In the genomic region with DNA sequence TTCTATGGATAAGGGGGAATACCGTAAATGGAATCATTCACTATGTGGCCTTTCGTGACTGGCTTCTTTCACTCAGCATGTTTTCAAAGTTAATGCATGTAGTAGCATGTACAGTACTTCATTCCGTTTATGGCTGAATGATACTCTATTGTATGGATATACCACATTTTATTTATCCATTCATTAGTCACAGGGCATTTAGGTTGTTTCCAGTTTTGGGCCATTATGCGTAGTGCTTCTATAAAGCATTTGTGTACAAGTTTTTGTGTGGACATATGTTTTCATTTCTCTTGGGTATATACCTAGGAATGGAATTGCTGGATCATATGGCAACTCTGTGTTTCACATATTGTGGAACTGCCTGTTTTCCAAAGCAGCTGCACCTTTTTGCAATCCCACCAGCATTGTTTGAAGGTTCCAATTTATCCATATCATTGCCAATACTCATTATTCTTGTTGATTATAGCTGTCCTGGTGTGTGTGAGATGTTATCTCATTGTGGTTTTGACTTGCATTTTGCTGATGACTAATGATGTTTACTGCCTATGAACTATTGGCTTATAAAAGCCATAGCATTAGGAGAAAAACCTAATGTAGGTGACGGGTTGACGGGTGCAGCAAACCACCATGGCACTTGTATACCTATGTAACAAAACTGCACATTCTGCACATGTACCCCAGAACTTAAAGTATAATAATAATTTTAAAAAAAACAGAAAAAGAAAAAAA, we compare ENCODE assay signal across 14 cellular contexts. TPM values are rescaled to one million over a fixed set of nuclear protein-coding genes. Genes with fewer than 3 reads are reported as not detected.
DNase-seq lines count a peak whose midpoint lies in the region; ATAC-seq and TF ChIP-seq lines count a peak whose summit lies in the region.
"Had no signal": no experiment of that assay in that cellular context is flagged by ENCODE, and none has a peak within 500 bp of the region (broad histone marks: within the 10 kb centered on the region; RNA-seq: fewer than 3 reads in every experiment).

No MANE protein-coding gene starts in this region.

- dilution Hi-C loops in mammary epithelial cell (cut with HindIII; ENCODE audit: low sequenced_read_pairs), result no loop called here

- POLR2A ChIA-PET in SK-N-SH (lab: Yijun Ruan, JAX), result no interaction called here

- H3K4me3 ChIP-seq in SK-N-SH (ENCODE audit: low read depth in 2 of 2, low read length in 1 of 2) (no peak overlapping the region), mammary epithelial cell (replicated peaks in 1 of 3; ENCODE audit: insufficient read depth in 1 of 3, low read depth in 2 of 3, low read length in 3 of 3) (no peak overlapping the region), smooth muscle cell (no peak overlapping the region)
- H3K4me3 ChIP-seq: hepatocyte, prostate gland had no signal

- peak; percentile 80 for DNase-seq in activated CD8-positive, alpha-beta memory T cell treated with anti-CD3 and anti-CD28 coated beads, Interleukin-2, amount 10 ng/mL, durations not matched to agents 7 days and 5 days
- no peak for DNase-seq in activated CD8-positive, alpha-beta memory T cell treated with anti-CD3 and anti-CD28 coated beads for 24 hours
- DNase-seq in SK-N-SH (no peak), mammary epithelial cell (peak; percentile 57), smooth muscle cell (lab: John Stamatoyannopoulos, UW; ENCODE audit: unreplicated experiment) (no peak)
- DNase-seq: anterior cingulate cortex; GDM1; stimulated activated CD4-positive, alpha-beta T cell treated with anti-CD3 and anti-CD28 coated beads, Interleukin-4, amount 100 ng/mL, for 4 hours had no signal

- no TSS peak for BruUV-seq in mammary epithelial cell (replicated peaks; lab: Mats Ljungman, UMichigan)

- in situ Hi-C loops in mammary epithelial cell (cut with MboI; ENCODE audit: low sequenced_read_pairs in 2 of 2), result no loop called here

- intact Hi-C loops in mammary epithelial cell (cut with micrococcal nuclease), result no loop called here

- peak overlapping the region; percentile 40 for H3K4me3 Mint-ChIP-seq in activated CD8-positive, alpha-beta memory T cell treated with anti-CD3 and anti-CD28 coated beads, Interleukin-2, amount 10 ng/mL, durations not matched to agents 7 days and 5 days
- H3K4me3 Mint-ChIP-seq: memory B cell had no signal

- no peaks in the 10 kb centered on the region for H3K27me3 Mint-ChIP-seq in activated CD8-positive, alpha-beta memory T cell treated with anti-CD3 and anti-CD28 coated beads, Interleukin-2, amount 10 ng/mL, durations not matched to agents 7 days and 5 days
- H3K27me3 Mint-ChIP-seq: memory B cell had no signal

- CTCF ChIA-PET in activated CD8-positive, alpha-beta memory T cell treated with anti-CD3 and anti-CD28 coated beads, Interleukin-2, amount 10 ng/mL, durations not matched to agents 7 days and 5 days (lab: Charles Lee), result interaction anchor here (0.6 to 2.3 kb wide), 5 partner anchors 9 to 45 kb away, joined by 3 to 8 read pairs (median 6); a partner anchor contains a TSS
- CTCF ChIA-PET in SK-N-SH (lab: Yijun Ruan, JAX), result no interaction called here
- CTCF ChIA-PET in mammary epithelial cell (lab: Charles Lee; ENCODE audit: low non-redundant PET), result no interaction called here

- H3K4me1 ChIP-seq in SK-N-SH (ENCODE audit: control insufficient read depth in 1 of 2, insufficient read depth in 2 of 2, low read depth in 1 of 2, low read length in 1 of 2) (peaks cover 0 to under 1% of the 10 kb centered on the region in 2 experiments; a peak in 2 of 4 replicates), mammary epithelial cell (ENCODE audit: insufficient read depth, low read length) (peaks cover 3% of the 10 kb centered on the region), smooth muscle cell (ENCODE audit: low read depth) (peaks cover 23% of the 10 kb centered on the region)
- H3K4me1 ChIP-seq: prostate gland had no signal

- H3K36me3 ChIP-seq in SK-N-SH (replicated peaks in 1 of 2; ENCODE audit: control insufficient read depth in 1 of 2, insufficient read depth in 2 of 2, low read length in 1 of 2) (peaks cover 0 to 3% of the 10 kb centered on the region in 2 experiments), mammary epithelial cell (ENCODE audit: insufficient read depth, low read length) (peaks cover 3% of the 10 kb centered on the region), smooth muscle cell (ENCODE audit: low read depth) (no peaks in the 10 kb centered on the region)
- H3K36me3 ChIP-seq: prostate gland had no signal

- H3K27ac ChIP-seq in SK-N-SH (ENCODE audit: low read depth in 2 of 2, low read length in 1 of 2) (no peak overlapping the region), mammary epithelial cell (ENCODE audit: insufficient read depth, low read depth, low read length) (no peak overlapping the region), smooth muscle cell (ENCODE audit: low read depth) (peak overlapping the region; percentile 54)
- H3K27ac ChIP-seq: hepatocyte, prostate gland had no signal

- H3K9ac ChIP-seq in SK-N-SH, result no peak overlapping the region
- no peak overlapping the region for H3K9ac ChIP-seq in mammary epithelial cell (ENCODE audit: insufficient read depth, low read length)
- H3K9ac ChIP-seq in smooth muscle cell (ENCODE audit: low read depth), result no peak overlapping the region

- H3F3A ChIP-seq in SK-N-SH (replicated peaks; ENCODE audit: insufficient read depth) (no peaks in the 10 kb centered on the region), smooth muscle cell (ENCODE audit: low read depth) (peaks cover 20% of the 10 kb centered on the region)

- no peaks in the 10 kb centered on the region for H3K9me2 ChIP-seq in SK-N-SH

- H3K36me3 Mint-ChIP-seq in activated CD8-positive, alpha-beta memory T cell treated with anti-CD3 and anti-CD28 coated beads, Interleukin-2, amount 10 ng/mL, durations not matched to agents 7 days and 5 days, result peaks cover 45% of the 10 kb centered on the region

- TF ChIP-seq RAD21 in SK-N-SH (IDR thresholded peaks at IDR 0.05; ENCODE audit: low read length), result no peak

- no peaks in the 10 kb centered on the region for H3K9me3 Mint-ChIP-seq in activated CD8-positive, alpha-beta memory T cell treated with anti-CD3 and anti-CD28 coated beads, Interleukin-2, amount 10 ng/mL, durations not matched to agents 7 days and 5 days (ENCODE audit: low read depth)

- no peak for TF ChIP-seq EP300 in SK-N-SH (IDR thresholded peaks at IDR 0.05; ENCODE audit: borderline replicate concordance in 1 of 2, low read depth in 1 of 2, low read length in 1 of 2)

- H2AFZ ChIP-seq in SK-N-SH (ENCODE audit: low read depth) (no peak overlapping the region), mammary epithelial cell (ENCODE audit: low read depth, low read length) (no peak overlapping the region), smooth muscle cell (ENCODE audit: low read depth) (no peak overlapping the region)
- H2AFZ ChIP-seq: hepatocyte had no signal

- H4K20me1 ChIP-seq in SK-N-SH (ENCODE audit: insufficient read depth) (no peaks in the 10 kb centered on the region), mammary epithelial cell (ENCODE audit: insufficient read depth, low read length) (no peaks in the 10 kb centered on the region), smooth muscle cell (ENCODE audit: low read depth) (peaks cover 45% of the 10 kb centered on the region)

- H3K4me2 ChIP-seq in SK-N-SH (no peak overlapping the region), mammary epithelial cell (ENCODE audit: insufficient read depth, low read depth, low read length) (no peak overlapping the region), smooth muscle cell (no peak overlapping the region)
- H3K4me2 ChIP-seq: hepatocyte had no signal

- H3K79me2 ChIP-seq in SK-N-SH (ENCODE audit: insufficient read depth), result peaks cover 79% of the 10 kb centered on the region
- peaks cover 85% of the 10 kb centered on the region for H3K79me2 ChIP-seq in mammary epithelial cell (ENCODE audit: insufficient read depth, low read length)
- peaks cover 100% of the 10 kb centered on the region for H3K79me2 ChIP-seq in smooth muscle cell (ENCODE audit: low read depth)

- no peak for TF ChIP-seq CTCF in SK-N-SH (IDR thresholded peaks at IDR 0.05)
- TF ChIP-seq CTCF in mammary epithelial cell (conservative IDR thresholded peaks at IDR 0.05 in 1 of 2, IDR thresholded peaks at IDR 0.05 in 1 of 2; ENCODE audit: extremely low read depth in 1 of 2, insufficient read depth in 1 of 2, low read depth in 1 of 2, low read length in 2 of 2), result no peak
- TF ChIP-seq CTCF in smooth muscle cell (IDR thresholded peaks at IDR 0.05; ENCODE audit: borderline replicate concordance, insufficient read depth, poor library complexity, severe bottlenecking), result no peak

- ATAC-seq in activated CD8-positive, alpha-beta memory T cell treated with anti-CD3 and anti-CD28 coated beads, Interleukin-2, amount 10 ng/mL, durations not matched to agents 7 days and 5 days, result peak; percentile 80
- ATAC-seq in GM18517 (IDR thresholded peaks at IDR 0.05; ENCODE audit: unreplicated experiment), result no peak
- ATAC-seq in HG03196 (IDR thresholded peaks at IDR 0.05; ENCODE audit: unreplicated experiment), result no peak
- no peak for ATAC-seq in HG03045 (IDR thresholded peaks at IDR 0.05; ENCODE audit: unreplicated experiment)

- WGBS in SK-N-SH (ENCODE audit: low lambda C conversion rate), result 93% methylated on average over 6 of the region's 6 CpGs
- WGBS in mammary epithelial cell (ENCODE audit: low coverage, missing lambda C conversion rate), result 96% methylated on average over 6 of the region's 6 CpGs
- WGBS in smooth muscle cell (ENCODE audit: low lambda C conversion rate), result 74% methylated on average over 6 of the region's 6 CpGs

- peak overlapping the region; percentile 74 for H3K27ac Mint-ChIP-seq in activated CD8-positive, alpha-beta memory T cell treated with anti-CD3 and anti-CD28 coated beads, Interleukin-2, amount 10 ng/mL, durations not matched to agents 7 days and 5 days
- H3K27ac Mint-ChIP-seq: memory B cell had no signal

- H3K9me3 ChIP-seq in SK-N-SH (no peaks in the 10 kb centered on the region), mammary epithelial cell (replicated peaks; ENCODE audit: insufficient read depth, low read length) (no peaks in the 10 kb centered on the region), smooth muscle cell (replicated peaks; ENCODE audit: low read depth) (no peaks in the 10 kb centered on the region)
- H3K9me3 ChIP-seq: prostate gland had no signal

- H3K27me3 ChIP-seq in SK-N-SH (ENCODE audit: insufficient read depth), result no peaks in the 10 kb centered on the region
- H3K27me3 ChIP-seq in mammary epithelial cell (ENCODE audit: insufficient read depth, low read length), result no peaks in the 10 kb centered on the region
- no peaks in the 10 kb centered on the region for H3K27me3 ChIP-seq in smooth muscle cell (ENCODE audit: low read depth)
- H3K27me3 ChIP-seq: hepatocyte had no signal

- H3K4me1 Mint-ChIP-seq in activated CD8-positive, alpha-beta memory T cell treated with anti-CD3 and anti-CD28 coated beads, Interleukin-2, amount 10 ng/mL, durations not matched to agents 7 days and 5 days, result peaks cover 68% of the 10 kb centered on the region

RNA-seq across cellular contexts. Expression of a gene that starts 45.5 kb away (rescaled TPM):
- total RNA-seq in activated CD8-positive, alpha-beta memory T cell treated with anti-CD3 and anti-CD28 coated beads, Interleukin-2, amount 10 ng/mL, durations not matched to agents 7 days and 5 days, result 100 to 1,000 TPM; 115 to 144 TPM
- 2.8 and 3.4 TPM in 2 replicates for polyA plus RNA-seq in SK-N-SH (2012; rRNA removed)
- polyA plus RNA-seq in SK-N-SH (2012; cell fraction: cytosol; rRNA removed), result 3.1 and 3.9 TPM in 2 replicates
- polyA plus RNA-seq in SK-N-SH (2012; cell fraction: nucleus; rRNA removed), result 3.8 and 5.2 TPM in 2 replicates
- 10 to 100 TPM; 33.3 to 41.0 TPM for total RNA-seq in mammary epithelial cell
- 8.2 TPM for polyA plus RNA-seq in mammary epithelial cell
- polyA minus RNA-seq in mammary epithelial cell, result 59.9 TPM
- 66.8 and 74.6 TPM in 2 replicates for total RNA-seq in smooth muscle cell
- polyA plus RNA-seq in smooth muscle cell, result 27.5 and 32.3 TPM in 2 replicates

Comparison
In these comparisons a context has a peak if more than half of its experiments do, and no peak if none do; other contexts are left out.
1. DNase-seq: peak in activated CD8-positive, alpha-beta memory T cell treated with anti-CD3 and anti-CD28 coated beads, Interleukin-2, amount 10 ng/mL, durations not matched to agents 7 days and 5 days (single experiment) and mammary epithelial cell (single experiment); none in activated CD8-positive, alpha-beta memory T cell treated with anti-CD3 and anti-CD28 coated beads for 24 hours (single experiment), SK-N-SH (single experiment) and smooth muscle cell (single experiment).